In the genomic region with DNA sequence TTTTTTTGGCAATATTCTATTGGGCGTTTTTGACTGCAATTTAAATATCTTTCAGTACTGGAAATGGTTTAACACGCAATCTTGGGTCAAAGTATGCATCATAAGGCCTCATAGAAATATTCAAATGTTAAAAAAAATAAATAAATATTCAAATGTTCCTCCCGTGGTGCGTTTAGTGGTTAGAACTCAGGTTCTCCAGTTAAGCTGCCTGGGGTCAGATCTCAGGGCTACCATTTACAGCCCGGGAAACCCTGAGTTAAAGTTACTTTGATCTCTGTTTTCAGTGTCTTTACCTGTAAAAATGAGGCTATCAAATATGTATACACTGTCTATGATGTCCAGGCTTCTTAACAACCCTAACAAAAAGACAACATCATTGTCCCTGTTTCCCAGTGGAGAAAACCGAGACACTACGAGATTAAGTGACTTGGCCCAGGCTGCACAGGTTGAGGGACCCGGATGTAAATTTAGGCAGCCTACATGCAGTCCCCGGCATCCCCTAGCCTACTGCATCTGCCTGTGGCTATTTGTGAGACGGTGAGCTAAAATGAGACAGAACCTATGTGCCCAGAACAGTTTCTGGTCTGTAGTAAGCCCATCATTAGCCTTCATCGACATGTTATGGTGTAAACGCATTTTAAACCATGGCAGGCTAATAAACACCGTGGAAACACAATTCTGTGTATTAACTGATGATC, we compare ENCODE assay signal across 9 cellular contexts. TPM values are rescaled to one million over a fixed set of nuclear protein-coding genes. Genes with fewer than 3 reads are reported as not detected.
DNase-seq lines count a peak whose midpoint lies in the region; ATAC-seq lines count a peak whose summit lies in the region.
"Had no signal": no experiment of that assay in that cellular context is flagged by ENCODE, and none has a peak within 500 bp of the region (broad histone marks: within the 10 kb centered on the region; RNA-seq: fewer than 3 reads in every experiment).

No MANE protein-coding gene starts in this region.

- DNase-seq in stimulated activated naive CD8-positive, alpha-beta T cell treated with anti-CD3 and anti-CD28 coated beads, Interleukin-15, Interleukin-2, amounts not matched to agents 100 U/mL and 50 U/mL, for 24 hours = no peak
- DNase-seq in astrocyte of the hippocampus (ENCODE audit: low read depth, low spot score) (peak; percentile 57), mesenchymal stem cell (no peak), NCI-H69 (lab: John Stamatoyannopoulos, UW) (no peak), SIG-M5 (lab: John Stamatoyannopoulos, UW) (no peak)
- DNase-seq: NCI-H146 had no signal

- ATAC-seq in stimulated activated naive CD8-positive, alpha-beta T cell treated with anti-CD3 and anti-CD28 coated beads, Interleukin-15, Interleukin-2, amounts not matched to agents 100 U/mL and 50 U/mL, for 24 hours = no peak
- no peak for ATAC-seq in GM19328 (IDR thresholded peaks at IDR 0.05; ENCODE audit: unreplicated experiment)
- ATAC-seq in GM21515 (IDR thresholded peaks at IDR 0.05; ENCODE audit: unreplicated experiment) = no peak

- H3K27ac ChIP-seq in mesenchymal stem cell (ENCODE audit: low read length, poor library complexity, severe bottlenecking) = peak overlapping the region; percentile 96

- peak overlapping the region; percentile 55 for H3K4me2 ChIP-seq in mesenchymal stem cell (ENCODE audit: low read length, poor library complexity, severe bottlenecking)

- H2BK120ac ChIP-seq in mesenchymal stem cell (ENCODE audit: low read depth, low read length) = peak overlapping the region; percentile 50

- H4K8ac ChIP-seq in mesenchymal stem cell (ENCODE audit: low read length) = peak overlapping the region; percentile 66

- peak overlapping the region in 1 of 2 experiments; percentile 2 for H3K14ac ChIP-seq in mesenchymal stem cell (ENCODE audit: low read length in 2 of 2)

- H3K27me3 ChIP-seq in mesenchymal stem cell (ENCODE audit: control insufficient read depth in 1 of 2, insufficient read depth in 1 of 2, low read length in 2 of 2) = no peaks in the 10 kb centered on the region

- no peak overlapping the region for H2AFZ ChIP-seq in mesenchymal stem cell (ENCODE audit: low read depth, low read length)

- H3K36me3 ChIP-seq in mesenchymal stem cell (ENCODE audit: control insufficient read depth in 1 of 2, insufficient read depth in 2 of 2, low read depth in 1 of 2, low read length in 2 of 2) = peaks cover 23 to 32% of the 10 kb centered on the region in 2 experiments

- peak overlapping the region; percentile 98 for H3K9ac ChIP-seq in mesenchymal stem cell (ENCODE audit: low read length)

- H2BK15ac ChIP-seq in mesenchymal stem cell (ENCODE audit: low read depth, poor library complexity, severe bottlenecking) = no peak overlapping the region

- H3K18ac ChIP-seq in mesenchymal stem cell (ENCODE audit: low read depth in 1 of 2, low read length in 2 of 2) = peak overlapping the region; percentile 13 to 71

- H3K36me3 Mint-ChIP-seq in stimulated activated naive CD8-positive, alpha-beta T cell treated with anti-CD3 and anti-CD28 coated beads, Interleukin-15, Interleukin-2, amounts not matched to agents 100 ng/mL and 50 ng/mL, for 24 hours (ENCODE audit: low read depth) = no peaks in the 10 kb centered on the region

- no peaks in the 10 kb centered on the region for H3K9me3 Mint-ChIP-seq in stimulated activated naive CD8-positive, alpha-beta T cell treated with anti-CD3 and anti-CD28 coated beads, Interleukin-15, Interleukin-2, amounts not matched to agents 100 ng/mL and 50 ng/mL, for 24 hours

- peak overlapping the region; percentile 66 to 93 for H3K4ac ChIP-seq in mesenchymal stem cell (ENCODE audit: low read depth in 1 of 2, low read length in 2 of 2)

- H3K27me3 Mint-ChIP-seq in stimulated activated naive CD8-positive, alpha-beta T cell treated with anti-CD3 and anti-CD28 coated beads, Interleukin-15, Interleukin-2, amounts not matched to agents 100 ng/mL and 50 ng/mL, for 24 hours = peaks cover 28% of the 10 kb centered on the region

- H3K79me1 ChIP-seq in mesenchymal stem cell (replicated peaks; ENCODE audit: low read length, poor library complexity, severe bottlenecking) = peaks cover 12% of the 10 kb centered on the region

- peak overlapping the region in 1 of 2 experiments; percentile 16 for H2BK12ac ChIP-seq in mesenchymal stem cell (ENCODE audit: low read length in 2 of 2)

- peak overlapping the region; percentile 83 for H3K4me3 Mint-ChIP-seq in stimulated activated naive CD8-positive, alpha-beta T cell treated with anti-CD3 and anti-CD28 coated beads, Interleukin-15, Interleukin-2, amounts not matched to agents 100 ng/mL and 50 ng/mL, for 24 hours

- WGBS in mesenchymal stem cell = 69% methylated on average over 9 of the region's 13 CpGs

- peaks cover 22% of the 10 kb centered on the region for H3K4me1 Mint-ChIP-seq in stimulated activated naive CD8-positive, alpha-beta T cell treated with anti-CD3 and anti-CD28 coated beads, Interleukin-15, Interleukin-2, amounts not matched to agents 100 ng/mL and 50 ng/mL, for 24 hours (ENCODE audit: low read depth)

- H2BK5ac ChIP-seq in mesenchymal stem cell (ENCODE audit: low read depth, low read length, poor library complexity, severe bottlenecking) = peak overlapping the region; percentile 31

- H3K23ac ChIP-seq in mesenchymal stem cell (ENCODE audit: low read length in 2 of 2) = no peak overlapping the region

- peaks cover 24% of the 10 kb centered on the region for H3K4me1 ChIP-seq in mesenchymal stem cell (ENCODE audit: control insufficient read depth, insufficient read depth, low read depth, low read length)

- peak overlapping the region; percentile 49 for H2AK5ac ChIP-seq in mesenchymal stem cell (ENCODE audit: low read length, severe bottlenecking)

- H4K91ac ChIP-seq in mesenchymal stem cell (ENCODE audit: low read length) = peak overlapping the region; percentile 67

- H3K27ac Mint-ChIP-seq in stimulated activated naive CD8-positive, alpha-beta T cell treated with anti-CD3 and anti-CD28 coated beads, Interleukin-15, Interleukin-2, amounts not matched to agents 100 ng/mL and 50 ng/mL, for 24 hours = no peak overlapping the region

- peak overlapping the region; percentile 43 to 88 for H3K4me3 ChIP-seq in mesenchymal stem cell (ENCODE audit: insufficient read depth in 1 of 2, low read depth in 1 of 2, low read length in 2 of 2)

- H3K9me3 ChIP-seq in mesenchymal stem cell (ENCODE audit: control insufficient read depth, low read length) = no peaks in the 10 kb centered on the region

RNA-seq across cellular contexts. Expression of a gene that starts 1.7 kb away (rescaled TPM):
- polyA plus RNA-seq in mesenchymal stem cell (2013, experiment 1 of 2) = 258 TPM
- polyA plus RNA-seq in mesenchymal stem cell (2013, experiment 2 of 2) = 261 TPM

RNA-seq across cellular contexts. Expression of a gene that starts 59.8 kb away (rescaled TPM):
- 19.4 TPM for polyA plus RNA-seq in mesenchymal stem cell (2013, experiment 1 of 2)
- polyA plus RNA-seq in mesenchymal stem cell (2013, experiment 2 of 2) = 18.0 TPM
